Comparison of ENCODE assay signal across 28 cellular contexts in genomic region chr6:3538536-3538935, GRCh38.
"Had no signal": no experiment of that assay in that cellular context is flagged by ENCODE, and none has a peak within 500 bp of the region (broad histone marks: within the 10 kb centered on the region; RNA-seq: fewer than 3 reads in every experiment).

No MANE protein-coding gene starts in this region.

- H3K4me1 ChIP-seq: adrenal gland, ascending aorta, pancreas, prostate gland, uterus had no signal

- DNase-seq: activated CD4-positive, alpha-beta T cell treated with anti-CD3 and anti-CD28 coated beads for 36 hours; activated CD4-positive, CD25-positive, alpha-beta regulatory T cell; activated CD8-positive, alpha-beta memory T cell treated with anti-CD3 and anti-CD28 coated beads, Interleukin-2, amount 50 U/mL, for 4 hours; activated effector memory CD4-positive, alpha-beta T cell treated with anti-CD3 and anti-CD28 coated beads, Interleukin-2, amount 50 U/mL, for 16 hours; activated naive CD4-positive, alpha-beta T cell treated with anti-CD3 and anti-CD28 coated beads for 36 hours; activated naive CD8-positive, alpha-beta T cell treated with anti-CD3 and anti-CD28 coated beads for 36 hours; activated T-cell treated with anti-CD3 and anti-CD28 coated beads, Interleukin-2, amount 50 U/mL, for 1 hour; adrenal gland; cerebellar nuclear complex; colonic mucosa; esophagus squamous epithelium; foreskin melanocyte; glutamatergic neuron; midbrain; naive thymus-derived CD8-positive, alpha-beta T cell; nucleus accumbens; pancreas; stimulated activated CD4-positive, alpha-beta T cell treated with anti-CD3 and anti-CD28 coated beads, Interleukin-1b, Interleukin-23, amount 100 ng/mL, for 48 hours; stimulated activated CD4-positive, alpha-beta T cell treated with anti-CD3 and anti-CD28 coated beads, Interleukin-4, amount 100 ng/mL, for 4 hours; stimulated activated CD8-positive, alpha-beta memory T cell treated with anti-CD3 and anti-CD28 coated beads, Interleukin-4, amount 100 ng/mL, for 48 hours; stimulated activated naive CD8-positive, alpha-beta T cell treated with anti-CD3 and anti-CD28 coated beads, Interleukin-15, amount 100 ng/mL, for 72 hours; substantia nigra; uterus had no signal

- H3K4me3 ChIP-seq: adrenal gland, ascending aorta, cardiac muscle cell, colonic mucosa, esophagus squamous epithelium, pancreas, prostate gland, smooth muscle cell, uterus had no signal

- FAIRE-seq: islet of Langerhans, pancreas had no signal

- H3K9me3 ChIP-seq: adrenal gland, ascending aorta, colonic mucosa, esophagus squamous epithelium, pancreas, prostate gland, uterus had no signal

- H3K36me3 ChIP-seq: adrenal gland, ascending aorta, cardiac muscle cell, colonic mucosa, esophagus squamous epithelium, pancreas, prostate gland, uterus had no signal

- H3K4me2 ChIP-seq: smooth muscle cell had no signal

- ATAC-seq: activated CD4-positive, alpha-beta T cell treated with anti-CD3 and anti-CD28 coated beads for 36 hours; naive thymus-derived CD8-positive, alpha-beta T cell; pancreas; stimulated activated naive CD8-positive, alpha-beta T cell treated with anti-CD3 and anti-CD28 coated beads, Interleukin-15, amount 100 ng/mL, for 72 hours had no signal

- H3K27me3 ChIP-seq: ascending aorta, cardiac muscle cell, colonic mucosa, esophagus squamous epithelium, uterus had no signal

- H3K27ac ChIP-seq: adrenal gland, ascending aorta, cardiac muscle cell, colonic mucosa, esophagus squamous epithelium, pancreas, prostate gland, uterus had no signal
